In the genomic region with DNA sequence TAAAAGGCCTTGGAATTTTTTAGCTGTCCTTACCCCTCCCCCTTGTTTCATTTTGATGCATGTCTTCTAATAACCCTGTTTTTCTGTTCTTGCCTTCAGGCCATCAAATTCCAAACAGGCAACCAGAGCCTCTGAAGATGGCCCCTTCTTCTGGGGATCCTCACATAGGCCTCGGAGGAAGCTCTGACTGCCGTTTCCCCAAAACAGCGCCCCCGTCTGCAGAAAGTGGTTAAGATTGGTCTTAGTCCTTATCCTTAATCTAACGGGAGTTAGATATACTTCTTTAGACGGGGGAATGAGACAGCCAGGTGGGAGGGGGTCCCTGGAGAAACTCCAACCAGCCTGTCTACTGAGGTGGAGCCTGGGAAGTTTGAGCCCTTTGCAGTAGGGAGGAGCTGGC, we compare ENCODE assay signal across 18 cellular contexts.
DNase-seq lines count a peak whose midpoint lies in the region; ATAC-seq and TF ChIP-seq lines count a peak whose summit lies in the region.
"Had no signal": no experiment of that assay in that cellular context is flagged by ENCODE, and none has a peak within 500 bp of the region (broad histone marks: within the 10 kb centered on the region; RNA-seq: fewer than 3 reads in every experiment).

No MANE protein-coding gene starts in this region.

- peak; percentile 12 for TF ChIP-seq CTCF in GM06990 (IDR thresholded peaks at IDR 0.05; ENCODE audit: insufficient read depth, low read length, poor library complexity, severe bottlenecking)
- peak; percentile 26; the same call in 1 of the 2 replicates for TF ChIP-seq CTCF in Panc1 (IDR thresholded peaks at IDR 0.05)
- peak; percentile 1 for TF ChIP-seq CTCF in foreskin keratinocyte (conservative IDR thresholded peaks at IDR 0.05)
- no peak for TF ChIP-seq CTCF in heart left ventricle (IDR thresholded peaks at IDR 0.05)

- ATAC-seq in Panc1, result no peak
- no peak for ATAC-seq in foreskin keratinocyte
- ATAC-seq in heart left ventricle, result no peak
- ATAC-seq in activated CD4-positive, CD25-positive, alpha-beta regulatory T cell treated with anti-CD3 and anti-CD28 coated beads, Interleukin-2, amount 50 U/mL, for 24 hours, result no peak
- ATAC-seq in HG02763 (IDR thresholded peaks at IDR 0.05; ENCODE audit: unreplicated experiment), result no peak
- ATAC-seq: HepG2, Right ventricle myocardium inferior had no signal

- 90 to 94% (median 93%) methylated on average over 6 of the region's 6 CpGs for WGBS in heart left ventricle, 4 donors

- H3K27me3 ChIP-seq in GM06990 (replicated peaks; ENCODE audit: control insufficient read depth, insufficient read depth, low read length), result no peaks in the 10 kb centered on the region
- no peaks in the 10 kb centered on the region for H3K27me3 ChIP-seq in Panc1 (ENCODE audit: control insufficient read depth, insufficient read depth, low read length)
- no peaks in the 10 kb centered on the region for H3K27me3 ChIP-seq in foreskin keratinocyte
- H3K27me3 ChIP-seq in heart left ventricle, result no peaks in the 10 kb centered on the region
- H3K27me3 ChIP-seq: Peyer's patch had no signal

- TF ChIP-seq POLR2A in heart left ventricle (IDR thresholded peaks at IDR 0.05), result no peak

- no peak overlapping the region for H3K27ac ChIP-seq in Panc1 (ENCODE audit: low read length)
- H3K27ac ChIP-seq in foreskin keratinocyte, result no peak overlapping the region
- H3K27ac ChIP-seq in heart left ventricle, result no peak overlapping the region
- H3K27ac ChIP-seq: GM23248, Peyer's patch had no signal

- intact Hi-C loops in Panc1 (cut with micrococcal nuclease; ENCODE audit: unreplicated experiment), result no loop called here
- intact Hi-C loops in heart left ventricle (cut with DNase I), result no loop called here

- DNase-seq in GM06990 (ENCODE audit: extremely low read depth, insufficient read length), result no peak
- DNase-seq in Panc1 (ENCODE audit: low read depth, low spot score), result no peak
- DNase-seq in foreskin keratinocyte, result no peak
- DNase-seq in heart left ventricle, result no peak
- no peak for DNase-seq in nucleus accumbens (lab: John Stamatoyannopoulos, UW)
- DNase-seq: ACHN, AML-193, DMS79, GM23248, KG1, NCI-H1417, NCI-H187 treated with DMSO at 0.1 percent for 48 hours, NCI-H526, Peyer's patch had no signal

- CTCF ChIA-PET in Panc1 (lab: Charles Lee), result no interaction called here

- POLR2A ChIA-PET in Panc1 (lab: Charles Lee), result no interaction called here

- H3K9me3 ChIP-seq in Panc1 (ENCODE audit: control insufficient read depth, insufficient read depth, low read depth, low read length) (no peaks in the 10 kb centered on the region), heart left ventricle (no peaks in the 10 kb centered on the region)
- H3K9me3 ChIP-seq: Peyer's patch had no signal

- no peaks in the 10 kb centered on the region for H3K36me3 ChIP-seq in GM06990 (ENCODE audit: control insufficient read depth, insufficient read depth, low read length)
- H3K36me3 ChIP-seq in Panc1 (ENCODE audit: control insufficient read depth, insufficient read depth, low read length), result no peaks in the 10 kb centered on the region
- H3K36me3 ChIP-seq in heart left ventricle, result no peaks in the 10 kb centered on the region
- H3K36me3 ChIP-seq: Peyer's patch had no signal

- BruUV-seq in Panc1 (replicated peaks; lab: Mats Ljungman, UMichigan), result no TSS peak

- H3K4me3 ChIP-seq in GM06990 (replicated peaks; ENCODE audit: low read depth, low read length), result no peak overlapping the region
- H3K4me3 ChIP-seq in Panc1 (ENCODE audit: low read depth in 2 of 2, low read length in 2 of 2), result no peak overlapping the region
- no peak overlapping the region for H3K4me3 ChIP-seq in heart left ventricle
- H3K4me3 ChIP-seq: GM23248, Peyer's patch had no signal

- in situ Hi-C loops in Panc1 (cut with HindIII; ENCODE audit: low pct_unique_long_range_greater_than_20kb, low sequenced_read_pairs), result no loop called here

- H3K4me1 ChIP-seq in Panc1 (ENCODE audit: control insufficient read depth, insufficient read depth, low read length) (no peaks in the 10 kb centered on the region), foreskin keratinocyte (no peaks in the 10 kb centered on the region), heart left ventricle (no peaks in the 10 kb centered on the region)
- H3K4me1 ChIP-seq: Peyer's patch had no signal

Comparison
In these comparisons a context has a peak if more than half of its experiments do, and no peak if none do; other contexts are left out.
1. CTCF ChIP-seq: peak in GM06990 (single experiment), Panc1 (single experiment) and foreskin keratinocyte (single experiment); none in heart left ventricle (0 of 12).